Comparison of ENCODE assay signal across 7 cellular contexts in genomic region chr19:3479177-3479818, GRCh38. TPM values are rescaled to one million over a fixed set of nuclear protein-coding genes. Genes with fewer than 3 reads are reported as not detected.
DNase-seq lines count a peak whose midpoint lies in the region; ATAC-seq and TF ChIP-seq lines count a peak whose summit lies in the region.
"Had no signal": no experiment of that assay in that cellular context is flagged by ENCODE, and none has a peak within 500 bp of the region (broad histone marks: within the 10 kb centered on the region; RNA-seq: fewer than 3 reads in every experiment).

No MANE protein-coding gene starts in this region.

- peak overlapping the region in 2 of 4 donors; percentile 21 to 56 for H3K4me3 ChIP-seq in Peyer's patch

- peaks cover 0 to 32% (median 0%) of the 10 kb centered on the region in 4 donors for H3K4me1 ChIP-seq in Peyer's patch

- H3K27me3 ChIP-seq in Peyer's patch: peaks cover 0 to 3% of the 10 kb centered on the region in 2 donors

- DNase-seq in EH (ENCODE audit: low read depth) (peak; percentile 45), Peyer's patch (peak in 2 of 3 donors; percentile 42 to 71), superior temporal gyrus (ENCODE audit: extremely low spot score) (no peak)

- TF ChIP-seq POLR2A in Peyer's patch (IDR thresholded peaks at IDR 0.05): no peak

- ATAC-seq in esophagus mucosa (peak; percentile 28), HG02610 (IDR thresholded peaks at IDR 0.05; ENCODE audit: unreplicated experiment) (no peak), GM21390 (IDR thresholded peaks at IDR 0.05; ENCODE audit: unreplicated experiment) (no peak)

- H3K27ac ChIP-seq in Peyer's patch: peak overlapping the region in 2 of 4 donors; percentile 88 to 95
- H3K27ac ChIP-seq: epithelial cell of prostate had no signal

- TF ChIP-seq CTCF in Peyer's patch (IDR thresholded peaks at IDR 0.05): no peak

- H3K36me3 ChIP-seq in Peyer's patch: peaks cover 0 to 19% (median 0%) of the 10 kb centered on the region in 3 donors

- H3K9me3 ChIP-seq in Peyer's patch: no peaks in the 10 kb centered on the region

RNA-seq across cellular contexts. Expression of gene SMIM24, which starts 1.0 kb away (rescaled TPM):
- total RNA-seq in Peyer's patch (1,000 to 10,000 TPM in 1 of 4 donors, 100 to 1,000 TPM in 2, 10 to 100 TPM in 1; 75.9 to 1,153 (median 771) TPM), esophagus mucosa (not detected)

RNA-seq across cellular contexts. Expression of gene SMIM44, which starts 3.9 kb away (rescaled TPM):
- total RNA-seq in Peyer's patch (10 to 100 TPM in 1 of 4 donors, 1 to 10 TPM in 1, not detected in 2; 5.4 to 11.0 TPM), esophagus mucosa (not detected)

RNA-seq across cellular contexts. Expression of gene DOHH, which starts 21.2 kb away (rescaled TPM):
- total RNA-seq in Peyer's patch (10 to 100 TPM in 1 of 4 donors, 1 to 10 TPM in 3; 5.6 to 10.2 (median 9.5) TPM), esophagus mucosa (11.1 TPM)

RNA-seq across cellular contexts. Expression of gene FZR1, which starts 26.8 kb away (rescaled TPM):
- total RNA-seq in Peyer's patch (10 to 100 TPM; 24.8 to 75.1 (median 38.7) TPM), esophagus mucosa (38.5 TPM)

RNA-seq across cellular contexts. Expression of gene TEKTIP1, which starts 59.7 kb away (rescaled TPM):
- 10 to 100 TPM in 1 of 4 donors, 1 to 10 TPM in 2, not detected in 1; 1.8 to 11.1 (median 2.4) TPM for total RNA-seq in Peyer's patch
- 0.84 TPM for total RNA-seq in esophagus mucosa

Comparison
In these comparisons a context has a peak if more than half of its experiments do, and no peak if none do; other contexts are left out.
1. RNA of gene SMIM24, which starts 1.0 kb away (total RNA-seq): 75.9 to 1,153 TPM in Peyer's patch; not detected in esophagus mucosa (single experiment); every median in the first group is over 10 times any median in the second.